1 cellular context compared by ENCODE assay signal in the genomic region with DNA sequence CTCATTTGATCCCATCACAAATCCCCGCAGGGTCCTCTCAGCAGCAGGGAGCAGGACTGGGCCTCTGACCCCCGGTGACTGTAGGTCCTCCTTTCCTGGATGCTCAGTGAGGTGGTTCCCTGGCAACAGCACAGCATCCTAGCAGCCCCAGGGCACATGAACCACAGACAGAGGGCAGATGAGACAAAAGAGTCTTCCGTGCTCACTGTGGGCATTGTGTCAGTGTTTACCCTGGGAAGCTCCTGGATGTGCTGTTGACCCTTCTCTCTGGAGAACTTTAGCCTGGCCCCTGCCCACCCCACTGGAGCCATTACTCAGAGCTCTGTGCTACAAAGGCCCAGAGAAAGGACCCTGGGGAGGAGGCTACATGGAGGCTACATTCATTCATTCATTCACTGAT.
TF ChIP-seq lines count a peak whose summit lies in the region.

No MANE protein-coding gene starts in this region.

TF ChIP-seq in HepG2, 621 proteins besides CTCF, POLR2A, EP300 and RAD21:
- TF ChIP-seq SOX5 (CRISPR knock-in tag; IDR thresholded peaks at IDR 0.05; ENCODE audit: borderline replicate concordance) (peak; percentile 95), SOX6 (IDR thresholded peaks at IDR 0.05) (no peak), SOX6 (CRISPR knock-in tag; IDR thresholded peaks at IDR 0.05) (peak; percentile 86), RARA (CRISPR knock-in tag; IDR thresholded peaks at IDR 0.05) (peak; percentile 35; the same call in 1 of the 2 replicates), FOXO1 (CRISPR knock-in tag; IDR thresholded peaks at IDR 0.05) (peak; percentile 52; the same call in 1 of the 2 replicates), SNAPC2 (CRISPR knock-in tag; IDR thresholded peaks at IDR 0.05) (no peak), FOXA3 (CRISPR knock-in tag; IDR thresholded peaks at IDR 0.05) (peak; percentile 48; the same call in 1 of the 2 replicates), RFX3 (CRISPR knock-in tag; IDR thresholded peaks at IDR 0.05) (peak; percentile 22; the same call in 1 of the 2 replicates), HDAC2 (CRISPR knock-in tag; IDR thresholded peaks at IDR 0.05) (0 out of 2 replicates have a peak, but pooled peaks have one; percentile 25), IKZF4 (CRISPR knock-in tag; IDR thresholded peaks at IDR 0.05; ENCODE audit: borderline replicate concordance, low read depth, not compliant biosample characterization) (no peak), RFX1 (IDR thresholded peaks at IDR 0.05) (peak; percentile 45; the same call in 1 of the 2 replicates), BHLHE40 (IDR thresholded peaks at IDR 0.05; ENCODE audit: low read length) (peak; percentile 52; the same call in 1 of the 2 replicates), SALL1 (CRISPR knock-in tag; IDR thresholded peaks at IDR 0.05) (peak; percentile 18; the same call in 1 of the 2 replicates), HDAC1 (CRISPR knock-in tag; IDR thresholded peaks at IDR 0.05) (0 out of 2 replicates have a peak, but pooled peaks have one; percentile 40), FOXM1 (CRISPR knock-in tag; IDR thresholded peaks at IDR 0.05) (no peak), ZMYM3 (CRISPR knock-in tag; IDR thresholded peaks at IDR 0.05) (0 out of 2 replicates have a peak, but pooled peaks have one; percentile 17), ZBTB2 (CRISPR knock-in tag; IDR thresholded peaks at IDR 0.05; ENCODE audit: low read depth) (no peak), RXRA (CRISPR knock-in tag; IDR thresholded peaks at IDR 0.05) (0 out of 2 replicates have a peak, but pooled peaks have one; percentile 29), ZNF24 (IDR thresholded peaks at IDR 0.05) (peak; percentile 81), ZNF547 (CRISPR knock-in tag; IDR thresholded peaks at IDR 0.05) (no peak), ZNF446 (CRISPR knock-in tag; IDR thresholded peaks at IDR 0.05) (no peak), E2F2 (CRISPR knock-in tag; IDR thresholded peaks at IDR 0.05; ENCODE audit: borderline replicate concordance) (no peak), ZNF331 (CRISPR knock-in tag; IDR thresholded peaks at IDR 0.05) (no peak), ZNF619 (CRISPR knock-in tag; IDR thresholded peaks at IDR 0.05) (no peak), TCF7L2 (IDR thresholded peaks at IDR 0.05; ENCODE audit: low read depth, low read length) (no peak), SIN3A (IDR thresholded peaks at IDR 0.05; ENCODE audit: borderline replicate concordance, low read depth, low read length) (no peak), XRCC5 (optimal IDR thresholded peaks at IDR 0.05; ENCODE audit: low read length) (peak; percentile 58), HNF1B (CRISPR knock-in tag; IDR thresholded peaks at IDR 0.05) (0 out of 2 replicates have a peak, but pooled peaks have one; percentile 22), RBAK (CRISPR knock-in tag; IDR thresholded peaks at IDR 0.05) (peak; percentile 89), FOXP1 (IDR thresholded peaks at IDR 0.05) (no peak), FOXP1 (CRISPR knock-in tag; IDR thresholded peaks at IDR 0.05) (peak; percentile 62), ZNF713 (CRISPR knock-in tag; IDR thresholded peaks at IDR 0.05) (no peak), FOXK1 (CRISPR knock-in tag; IDR thresholded peaks at IDR 0.05; ENCODE audit: borderline replicate concordance, low read depth) (peak; percentile 32; the same call in 1 of the 2 replicates), SOX13 (IDR thresholded peaks at IDR 0.05) (peak; percentile 67; the same call in 1 of the 2 replicates), SOX13 (CRISPR knock-in tag; conservative IDR thresholded peaks at IDR 0.05 in 1 of 2, IDR thresholded peaks at IDR 0.05 in 1 of 2) (peak in 1 of 2 experiments; percentile 92; a peak in 2 of 4 replicates), ARNT2 (CRISPR knock-in tag; IDR thresholded peaks at IDR 0.05; ENCODE audit: low read depth) (no peak), FOXA1 (IDR thresholded peaks at IDR 0.05) (no peak), FOXA1 (CRISPR knock-in tag; IDR thresholded peaks at IDR 0.05) (peak; percentile 48; the same call in 1 of the 2 replicates)
- TF ChIP-seq, protein P1, sequence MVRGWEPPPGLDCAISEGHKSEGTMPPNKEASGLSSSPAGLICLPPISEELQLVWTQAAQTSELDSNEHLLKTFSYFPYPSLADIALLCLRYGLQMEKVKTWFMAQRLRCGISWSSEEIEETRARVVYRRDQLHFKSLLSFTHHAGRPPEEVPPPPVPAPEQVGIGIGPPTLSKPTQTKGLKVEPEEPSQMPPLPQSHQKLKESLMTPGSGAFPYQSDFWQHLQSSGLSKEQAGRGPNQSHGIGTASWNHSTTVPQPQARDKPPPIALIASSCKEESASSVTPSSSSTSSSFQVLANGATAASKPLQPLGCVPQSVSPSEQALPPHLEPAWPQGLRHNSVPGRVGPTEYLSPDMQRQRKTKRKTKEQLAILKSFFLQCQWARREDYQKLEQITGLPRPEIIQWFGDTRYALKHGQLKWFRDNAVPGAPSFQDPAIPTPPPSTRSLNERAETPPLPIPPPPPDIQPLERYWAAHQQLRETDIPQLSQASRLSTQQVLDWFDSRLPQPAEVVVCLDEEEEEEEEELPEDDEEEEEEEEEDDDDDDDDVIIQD (CRISPR knock-in tag; IDR thresholded peaks at IDR 0.05; ENCODE audit: low read depth), result no peak
- TF ChIP-seq, protein P2, sequence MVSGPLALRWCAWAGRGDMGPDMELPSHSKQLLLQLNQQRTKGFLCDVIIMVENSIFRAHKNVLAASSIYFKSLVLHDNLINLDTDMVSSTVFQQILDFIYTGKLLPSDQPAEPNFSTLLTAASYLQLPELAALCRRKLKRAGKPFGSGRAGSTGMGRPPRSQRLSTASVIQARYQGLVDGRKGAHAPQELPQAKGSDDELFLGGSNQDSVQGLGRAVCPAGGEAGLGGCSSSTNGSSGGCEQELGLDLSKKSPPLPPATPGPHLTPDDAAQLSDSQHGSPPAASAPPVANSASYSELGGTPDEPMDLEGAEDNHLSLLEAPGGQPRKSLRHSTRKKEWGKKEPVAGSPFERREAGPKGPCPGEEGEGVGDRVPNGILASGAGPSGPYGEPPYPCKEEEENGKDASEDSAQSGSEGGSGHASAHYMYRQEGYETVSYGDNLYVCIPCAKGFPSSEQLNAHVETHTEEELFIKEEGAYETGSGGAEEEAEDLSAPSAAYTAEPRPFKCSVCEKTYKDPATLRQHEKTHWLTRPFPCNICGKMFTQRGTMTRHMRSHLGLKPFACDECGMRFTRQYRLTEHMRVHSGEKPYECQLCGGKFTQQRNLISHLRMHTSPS (CRISPR knock-in tag; IDR thresholded peaks at IDR 0.05; ENCODE audit: low read depth), result 0 out of 2 replicates have a peak, but pooled peaks have one; percentile 35
- TF ChIP-seq, protein P3, sequence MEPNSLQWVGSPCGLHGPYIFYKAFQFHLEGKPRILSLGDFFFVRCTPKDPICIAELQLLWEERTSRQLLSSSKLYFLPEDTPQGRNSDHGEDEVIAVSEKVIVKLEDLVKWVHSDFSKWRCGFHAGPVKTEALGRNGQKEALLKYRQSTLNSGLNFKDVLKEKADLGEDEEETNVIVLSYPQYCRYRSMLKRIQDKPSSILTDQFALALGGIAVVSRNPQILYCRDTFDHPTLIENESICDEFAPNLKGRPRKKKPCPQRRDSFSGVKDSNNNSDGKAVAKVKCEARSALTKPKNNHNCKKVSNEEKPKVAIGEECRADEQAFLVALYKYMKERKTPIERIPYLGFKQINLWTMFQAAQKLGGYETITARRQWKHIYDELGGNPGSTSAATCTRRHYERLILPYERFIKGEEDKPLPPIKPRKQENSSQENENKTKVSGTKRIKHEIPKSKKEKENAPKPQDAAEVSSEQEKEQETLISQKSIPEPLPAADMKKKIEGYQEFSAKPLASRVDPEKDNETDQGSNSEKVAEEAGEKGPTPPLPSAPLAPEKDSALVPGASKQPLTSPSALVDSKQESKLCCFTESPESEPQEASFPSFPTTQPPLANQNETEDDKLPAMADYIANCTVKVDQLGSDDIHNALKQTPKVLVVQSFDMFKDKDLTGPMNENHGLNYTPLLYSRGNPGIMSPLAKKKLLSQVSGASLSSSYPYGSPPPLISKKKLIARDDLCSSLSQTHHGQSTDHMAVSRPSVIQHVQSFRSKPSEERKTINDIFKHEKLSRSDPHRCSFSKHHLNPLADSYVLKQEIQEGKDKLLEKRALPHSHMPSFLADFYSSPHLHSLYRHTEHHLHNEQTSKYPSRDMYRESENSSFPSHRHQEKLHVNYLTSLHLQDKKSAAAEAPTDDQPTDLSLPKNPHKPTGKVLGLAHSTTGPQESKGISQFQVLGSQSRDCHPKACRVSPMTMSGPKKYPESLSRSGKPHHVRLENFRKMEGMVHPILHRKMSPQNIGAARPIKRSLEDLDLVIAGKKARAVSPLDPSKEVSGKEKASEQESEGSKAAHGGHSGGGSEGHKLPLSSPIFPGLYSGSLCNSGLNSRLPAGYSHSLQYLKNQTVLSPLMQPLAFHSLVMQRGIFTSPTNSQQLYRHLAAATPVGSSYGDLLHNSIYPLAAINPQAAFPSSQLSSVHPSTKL (CRISPR knock-in tag; IDR thresholded peaks at IDR 0.05), result peak; percentile 44
- TF ChIP-seq, protein P4, sequence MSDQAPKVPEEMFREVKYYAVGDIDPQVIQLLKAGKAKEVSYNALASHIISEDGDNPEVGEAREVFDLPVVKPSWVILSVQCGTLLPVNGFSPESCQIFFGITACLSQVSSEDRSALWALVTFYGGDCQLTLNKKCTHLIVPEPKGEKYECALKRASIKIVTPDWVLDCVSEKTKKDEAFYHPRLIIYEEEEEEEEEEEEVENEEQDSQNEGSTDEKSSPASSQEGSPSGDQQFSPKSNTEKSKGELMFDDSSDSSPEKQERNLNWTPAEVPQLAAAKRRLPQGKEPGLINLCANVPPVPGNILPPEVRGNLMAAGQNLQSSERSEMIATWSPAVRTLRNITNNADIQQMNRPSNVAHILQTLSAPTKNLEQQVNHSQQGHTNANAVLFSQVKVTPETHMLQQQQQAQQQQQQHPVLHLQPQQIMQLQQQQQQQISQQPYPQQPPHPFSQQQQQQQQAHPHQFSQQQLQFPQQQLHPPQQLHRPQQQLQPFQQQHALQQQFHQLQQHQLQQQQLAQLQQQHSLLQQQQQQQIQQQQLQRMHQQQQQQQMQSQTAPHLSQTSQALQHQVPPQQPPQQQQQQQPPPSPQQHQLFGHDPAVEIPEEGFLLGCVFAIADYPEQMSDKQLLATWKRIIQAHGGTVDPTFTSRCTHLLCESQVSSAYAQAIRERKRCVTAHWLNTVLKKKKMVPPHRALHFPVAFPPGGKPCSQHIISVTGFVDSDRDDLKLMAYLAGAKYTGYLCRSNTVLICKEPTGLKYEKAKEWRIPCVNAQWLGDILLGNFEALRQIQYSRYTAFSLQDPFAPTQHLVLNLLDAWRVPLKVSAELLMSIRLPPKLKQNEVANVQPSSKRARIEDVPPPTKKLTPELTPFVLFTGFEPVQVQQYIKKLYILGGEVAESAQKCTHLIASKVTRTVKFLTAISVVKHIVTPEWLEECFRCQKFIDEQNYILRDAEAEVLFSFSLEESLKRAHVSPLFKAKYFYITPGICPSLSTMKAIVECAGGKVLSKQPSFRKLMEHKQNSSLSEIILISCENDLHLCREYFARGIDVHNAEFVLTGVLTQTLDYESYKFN (CRISPR knock-in tag; conservative IDR thresholded peaks at IDR 0.05), result peak; percentile 19; the same call in 1 of the 2 replicates
TF ChIP-seq in HepG2: peak in this region for 24.
